Comparison of ENCODE assay signal across 1 cellular context in the genomic region with DNA sequence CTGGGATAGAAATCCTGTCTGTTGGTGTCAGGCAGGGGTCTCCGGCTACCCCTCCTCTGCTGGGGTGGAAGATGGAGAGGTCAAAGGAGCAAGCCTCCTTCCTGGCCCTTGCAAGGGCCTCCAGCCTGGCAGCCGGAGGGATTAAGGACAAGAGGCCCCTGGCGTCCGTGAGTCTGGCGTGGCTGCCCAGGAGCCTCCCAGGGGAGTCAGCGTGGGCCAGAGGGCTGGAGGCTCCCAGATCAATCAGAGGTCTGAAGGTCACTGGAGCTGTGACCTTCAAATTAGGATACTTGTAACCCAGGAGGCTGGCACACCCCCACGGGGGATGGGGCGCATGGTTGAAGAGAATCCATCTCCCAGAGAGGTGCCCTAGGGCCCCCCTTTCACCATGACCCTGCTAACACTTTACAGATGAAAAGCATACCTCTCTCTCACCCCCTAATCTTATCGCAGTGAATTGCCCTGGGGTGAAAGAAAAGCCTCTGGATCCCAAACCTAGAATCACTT.
TF ChIP-seq lines count a peak whose summit lies in the region.

No MANE protein-coding gene starts in this region.

TF ChIP-seq in HepG2, 621 proteins besides CTCF, POLR2A, EP300 and RAD21 (continued from another document and continues in another):
- TF ChIP-seq, protein P1, sequence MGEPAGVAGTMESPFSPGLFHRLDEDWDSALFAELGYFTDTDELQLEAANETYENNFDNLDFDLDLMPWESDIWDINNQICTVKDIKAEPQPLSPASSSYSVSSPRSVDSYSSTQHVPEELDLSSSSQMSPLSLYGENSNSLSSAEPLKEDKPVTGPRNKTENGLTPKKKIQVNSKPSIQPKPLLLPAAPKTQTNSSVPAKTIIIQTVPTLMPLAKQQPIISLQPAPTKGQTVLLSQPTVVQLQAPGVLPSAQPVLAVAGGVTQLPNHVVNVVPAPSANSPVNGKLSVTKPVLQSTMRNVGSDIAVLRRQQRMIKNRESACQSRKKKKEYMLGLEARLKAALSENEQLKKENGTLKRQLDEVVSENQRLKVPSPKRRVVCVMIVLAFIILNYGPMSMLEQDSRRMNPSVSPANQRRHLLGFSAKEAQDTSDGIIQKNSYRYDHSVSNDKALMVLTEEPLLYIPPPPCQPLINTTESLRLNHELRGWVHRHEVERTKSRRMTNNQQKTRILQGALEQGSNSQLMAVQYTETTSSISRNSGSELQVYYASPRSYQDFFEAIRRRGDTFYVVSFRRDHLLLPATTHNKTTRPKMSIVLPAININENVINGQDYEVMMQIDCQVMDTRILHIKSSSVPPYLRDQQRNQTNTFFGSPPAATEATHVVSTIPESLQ (CRISPR knock-in tag; conservative IDR thresholded peaks at IDR 0.05): no peak
- TF ChIP-seq, protein P2, sequence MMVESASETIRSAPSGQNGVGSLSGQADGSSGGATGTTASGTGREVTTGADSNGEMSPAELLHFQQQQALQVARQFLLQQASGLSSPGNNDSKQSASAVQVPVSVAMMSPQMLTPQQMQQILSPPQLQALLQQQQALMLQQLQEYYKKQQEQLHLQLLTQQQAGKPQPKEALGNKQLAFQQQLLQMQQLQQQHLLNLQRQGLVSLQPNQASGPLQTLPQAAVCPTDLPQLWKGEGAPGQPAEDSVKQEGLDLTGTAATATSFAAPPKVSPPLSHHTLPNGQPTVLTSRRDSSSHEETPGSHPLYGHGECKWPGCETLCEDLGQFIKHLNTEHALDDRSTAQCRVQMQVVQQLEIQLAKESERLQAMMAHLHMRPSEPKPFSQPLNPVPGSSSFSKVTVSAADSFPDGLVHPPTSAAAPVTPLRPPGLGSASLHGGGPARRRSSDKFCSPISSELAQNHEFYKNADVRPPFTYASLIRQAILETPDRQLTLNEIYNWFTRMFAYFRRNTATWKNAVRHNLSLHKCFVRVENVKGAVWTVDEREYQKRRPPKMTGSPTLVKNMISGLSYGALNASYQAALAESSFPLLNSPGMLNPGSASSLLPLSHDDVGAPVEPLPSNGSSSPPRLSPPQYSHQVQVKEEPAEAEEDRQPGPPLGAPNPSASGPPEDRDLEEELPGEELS (CRISPR knock-in tag; IDR thresholded peaks at IDR 0.05): peak; percentile 62
- TF ChIP-seq TEAD2 (CRISPR knock-in tag; IDR thresholded peaks at IDR 0.05) (no peak), HNF4A (CRISPR knock-in tag; IDR thresholded peaks at IDR 0.05) (peak; percentile 70), LCORL (IDR thresholded peaks at IDR 0.05) (no peak), LCORL (CRISPR knock-in tag; IDR thresholded peaks at IDR 0.05) (peak; percentile 68), TARDBP (CRISPR knock-in tag; IDR thresholded peaks at IDR 0.05) (no peak), GATAD2A (CRISPR knock-in tag; IDR thresholded peaks at IDR 0.05) (peak; percentile 91), SP140L (CRISPR knock-in tag; IDR thresholded peaks at IDR 0.05; ENCODE audit: borderline replicate concordance) (no peak), EED (CRISPR knock-in tag; IDR thresholded peaks at IDR 0.05) (no peak), KDM1A (CRISPR knock-in tag; IDR thresholded peaks at IDR 0.05) (no peak), ZNF780A (CRISPR knock-in tag; IDR thresholded peaks at IDR 0.05) (no peak), ZNF550 (CRISPR knock-in tag; IDR thresholded peaks at IDR 0.05; ENCODE audit: borderline replicate concordance) (no peak), NAIF1 (CRISPR knock-in tag; IDR thresholded peaks at IDR 0.05; ENCODE audit: borderline replicate concordance) (peak; percentile 57; the same call in 1 of the 2 replicates), MZF1 (CRISPR knock-in tag; IDR thresholded peaks at IDR 0.05; ENCODE audit: borderline replicate concordance) (no peak), ZNF768 (CRISPR knock-in tag; IDR thresholded peaks at IDR 0.05) (peak; percentile 27; the same call in 1 of the 2 replicates), ZNF3 (CRISPR knock-in tag; IDR thresholded peaks at IDR 0.05) (no peak), CCAR2 (optimal IDR thresholded peaks at IDR 0.05; ENCODE audit: low read depth, low read length) (no peak), TOE1 (CRISPR knock-in tag; IDR thresholded peaks at IDR 0.05) (no peak), ZNF350 (CRISPR knock-in tag; IDR thresholded peaks at IDR 0.05; ENCODE audit: borderline replicate concordance, low read depth) (no peak), ZSCAN29 (CRISPR knock-in tag; conservative IDR thresholded peaks at IDR 0.05) (no peak), FOSL1 (CRISPR knock-in tag; IDR thresholded peaks at IDR 0.05; ENCODE audit: borderline replicate concordance) (no peak), ZNF737 (CRISPR knock-in tag; IDR thresholded peaks at IDR 0.05; ENCODE audit: borderline replicate concordance) (no peak), SOX13 (IDR thresholded peaks at IDR 0.05) (0 out of 2 replicates have a peak, but pooled peaks have one; percentile 6), SOX13 (CRISPR knock-in tag; conservative IDR thresholded peaks at IDR 0.05 in 1 of 2, IDR thresholded peaks at IDR 0.05 in 1 of 2) (no peak; a peak in 2 of 4 replicates), MXD4 (CRISPR knock-in tag; IDR thresholded peaks at IDR 0.05) (no peak), MYNN (CRISPR knock-in tag; IDR thresholded peaks at IDR 0.05; ENCODE audit: low read depth) (no peak), SRSF1 (optimal IDR thresholded peaks at IDR 0.05; ENCODE audit: low read depth, low read length) (no peak), NCOA5 (CRISPR knock-in tag; IDR thresholded peaks at IDR 0.05) (no peak), SCMH1 (CRISPR knock-in tag; IDR thresholded peaks at IDR 0.05; ENCODE audit: borderline replicate concordance) (no peak), NRL (CRISPR knock-in tag; IDR thresholded peaks at IDR 0.05; ENCODE audit: borderline replicate concordance) (no peak), TCF12 (IDR thresholded peaks at IDR 0.05) (no peak), TCF12 (CRISPR knock-in tag; IDR thresholded peaks at IDR 0.05) (no peak), SPEN (CRISPR knock-in tag; IDR thresholded peaks at IDR 0.05; ENCODE audit: low read depth) (0 out of 2 replicates have a peak, but pooled peaks have one; percentile 22), ZKSCAN8 (CRISPR knock-in tag; IDR thresholded peaks at IDR 0.05; ENCODE audit: borderline replicate concordance) (no peak), SMYD3 (CRISPR knock-in tag; IDR thresholded peaks at IDR 0.05) (no peak), ZNF20 (CRISPR knock-in tag; IDR thresholded peaks at IDR 0.05) (no peak), HES4 (CRISPR knock-in tag; IDR thresholded peaks at IDR 0.05; ENCODE audit: borderline replicate concordance) (no peak), GLI4 (CRISPR knock-in tag; IDR thresholded peaks at IDR 0.05; ENCODE audit: borderline replicate concordance) (no peak), TAF1 (CRISPR knock-in tag; IDR thresholded peaks at IDR 0.05) (no peak), ZNF777 (CRISPR knock-in tag; IDR thresholded peaks at IDR 0.05) (no peak), ZMYM2 (CRISPR knock-in tag; IDR thresholded peaks at IDR 0.05) (no peak)
- TF ChIP-seq, protein P3, sequence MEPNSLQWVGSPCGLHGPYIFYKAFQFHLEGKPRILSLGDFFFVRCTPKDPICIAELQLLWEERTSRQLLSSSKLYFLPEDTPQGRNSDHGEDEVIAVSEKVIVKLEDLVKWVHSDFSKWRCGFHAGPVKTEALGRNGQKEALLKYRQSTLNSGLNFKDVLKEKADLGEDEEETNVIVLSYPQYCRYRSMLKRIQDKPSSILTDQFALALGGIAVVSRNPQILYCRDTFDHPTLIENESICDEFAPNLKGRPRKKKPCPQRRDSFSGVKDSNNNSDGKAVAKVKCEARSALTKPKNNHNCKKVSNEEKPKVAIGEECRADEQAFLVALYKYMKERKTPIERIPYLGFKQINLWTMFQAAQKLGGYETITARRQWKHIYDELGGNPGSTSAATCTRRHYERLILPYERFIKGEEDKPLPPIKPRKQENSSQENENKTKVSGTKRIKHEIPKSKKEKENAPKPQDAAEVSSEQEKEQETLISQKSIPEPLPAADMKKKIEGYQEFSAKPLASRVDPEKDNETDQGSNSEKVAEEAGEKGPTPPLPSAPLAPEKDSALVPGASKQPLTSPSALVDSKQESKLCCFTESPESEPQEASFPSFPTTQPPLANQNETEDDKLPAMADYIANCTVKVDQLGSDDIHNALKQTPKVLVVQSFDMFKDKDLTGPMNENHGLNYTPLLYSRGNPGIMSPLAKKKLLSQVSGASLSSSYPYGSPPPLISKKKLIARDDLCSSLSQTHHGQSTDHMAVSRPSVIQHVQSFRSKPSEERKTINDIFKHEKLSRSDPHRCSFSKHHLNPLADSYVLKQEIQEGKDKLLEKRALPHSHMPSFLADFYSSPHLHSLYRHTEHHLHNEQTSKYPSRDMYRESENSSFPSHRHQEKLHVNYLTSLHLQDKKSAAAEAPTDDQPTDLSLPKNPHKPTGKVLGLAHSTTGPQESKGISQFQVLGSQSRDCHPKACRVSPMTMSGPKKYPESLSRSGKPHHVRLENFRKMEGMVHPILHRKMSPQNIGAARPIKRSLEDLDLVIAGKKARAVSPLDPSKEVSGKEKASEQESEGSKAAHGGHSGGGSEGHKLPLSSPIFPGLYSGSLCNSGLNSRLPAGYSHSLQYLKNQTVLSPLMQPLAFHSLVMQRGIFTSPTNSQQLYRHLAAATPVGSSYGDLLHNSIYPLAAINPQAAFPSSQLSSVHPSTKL (CRISPR knock-in tag; IDR thresholded peaks at IDR 0.05): peak; percentile 83
- TF ChIP-seq, protein P4, sequence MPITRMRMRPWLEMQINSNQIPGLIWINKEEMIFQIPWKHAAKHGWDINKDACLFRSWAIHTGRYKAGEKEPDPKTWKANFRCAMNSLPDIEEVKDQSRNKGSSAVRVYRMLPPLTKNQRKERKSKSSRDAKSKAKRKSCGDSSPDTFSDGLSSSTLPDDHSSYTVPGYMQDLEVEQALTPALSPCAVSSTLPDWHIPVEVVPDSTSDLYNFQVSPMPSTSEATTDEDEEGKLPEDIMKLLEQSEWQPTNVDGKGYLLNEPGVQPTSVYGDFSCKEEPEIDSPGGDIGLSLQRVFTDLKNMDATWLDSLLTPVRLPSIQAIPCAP (CRISPR knock-in tag; IDR thresholded peaks at IDR 0.05; ENCODE audit: low read depth): 0 out of 2 replicates have a peak, but pooled peaks have one; percentile 29
- TF ChIP-seq, protein P5, sequence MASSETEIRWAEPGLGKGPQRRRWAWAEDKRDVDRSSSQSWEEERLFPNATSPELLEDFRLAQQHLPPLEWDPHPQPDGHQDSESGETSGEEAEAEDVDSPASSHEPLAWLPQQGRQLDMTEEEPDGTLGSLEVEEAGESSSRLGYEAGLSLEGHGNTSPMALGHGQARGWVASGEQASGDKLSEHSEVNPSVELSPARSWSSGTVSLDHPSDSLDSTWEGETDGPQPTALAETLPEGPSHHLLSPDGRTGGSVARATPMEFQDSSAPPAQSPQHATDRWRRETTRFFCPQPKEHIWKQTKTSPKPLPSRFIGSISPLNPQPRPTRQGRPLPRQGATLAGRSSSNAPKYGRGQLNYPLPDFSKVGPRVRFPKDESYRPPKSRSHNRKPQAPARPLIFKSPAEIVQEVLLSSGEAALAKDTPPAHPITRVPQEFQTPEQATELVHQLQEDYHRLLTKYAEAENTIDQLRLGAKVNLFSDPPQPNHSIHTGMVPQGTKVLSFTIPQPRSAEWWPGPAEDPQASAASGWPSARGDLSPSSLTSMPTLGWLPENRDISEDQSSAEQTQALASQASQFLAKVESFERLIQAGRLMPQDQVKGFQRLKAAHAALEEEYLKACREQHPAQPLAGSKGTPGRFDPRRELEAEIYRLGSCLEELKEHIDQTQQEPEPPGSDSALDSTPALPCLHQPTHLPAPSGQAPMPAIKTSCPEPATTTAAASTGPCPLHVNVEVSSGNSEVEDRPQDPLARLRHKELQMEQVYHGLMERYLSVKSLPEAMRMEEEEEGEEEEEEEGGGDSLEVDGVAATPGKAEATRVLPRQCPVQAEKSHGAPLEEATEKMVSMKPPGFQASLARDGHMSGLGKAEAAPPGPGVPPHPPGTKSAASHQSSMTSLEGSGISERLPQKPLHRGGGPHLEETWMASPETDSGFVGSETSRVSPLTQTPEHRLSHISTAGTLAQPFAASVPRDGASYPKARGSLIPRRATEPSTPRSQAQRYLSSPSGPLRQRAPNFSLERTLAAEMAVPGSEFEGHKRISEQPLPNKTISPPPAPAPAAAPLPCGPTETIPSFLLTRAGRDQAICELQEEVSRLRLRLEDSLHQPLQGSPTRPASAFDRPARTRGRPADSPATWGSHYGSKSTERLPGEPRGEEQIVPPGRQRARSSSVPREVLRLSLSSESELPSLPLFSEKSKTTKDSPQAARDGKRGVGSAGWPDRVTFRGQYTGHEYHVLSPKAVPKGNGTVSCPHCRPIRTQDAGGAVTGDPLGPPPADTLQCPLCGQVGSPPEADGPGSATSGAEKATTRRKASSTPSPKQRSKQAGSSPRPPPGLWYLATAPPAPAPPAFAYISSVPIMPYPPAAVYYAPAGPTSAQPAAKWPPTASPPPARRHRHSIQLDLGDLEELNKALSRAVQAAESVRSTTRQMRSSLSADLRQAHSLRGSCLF (CRISPR knock-in tag; IDR thresholded peaks at IDR 0.05; ENCODE audit: borderline replicate concordance): no peak
- TF ChIP-seq, protein P6, sequence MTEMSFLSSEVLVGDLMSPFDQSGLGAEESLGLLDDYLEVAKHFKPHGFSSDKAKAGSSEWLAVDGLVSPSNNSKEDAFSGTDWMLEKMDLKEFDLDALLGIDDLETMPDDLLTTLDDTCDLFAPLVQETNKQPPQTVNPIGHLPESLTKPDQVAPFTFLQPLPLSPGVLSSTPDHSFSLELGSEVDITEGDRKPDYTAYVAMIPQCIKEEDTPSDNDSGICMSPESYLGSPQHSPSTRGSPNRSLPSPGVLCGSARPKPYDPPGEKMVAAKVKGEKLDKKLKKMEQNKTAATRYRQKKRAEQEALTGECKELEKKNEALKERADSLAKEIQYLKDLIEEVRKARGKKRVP (CRISPR knock-in tag; IDR thresholded peaks at IDR 0.05): peak in 1 of 2 experiments; percentile 41; a peak in 1 of 4 replicates
- TF ChIP-seq, protein P7, sequence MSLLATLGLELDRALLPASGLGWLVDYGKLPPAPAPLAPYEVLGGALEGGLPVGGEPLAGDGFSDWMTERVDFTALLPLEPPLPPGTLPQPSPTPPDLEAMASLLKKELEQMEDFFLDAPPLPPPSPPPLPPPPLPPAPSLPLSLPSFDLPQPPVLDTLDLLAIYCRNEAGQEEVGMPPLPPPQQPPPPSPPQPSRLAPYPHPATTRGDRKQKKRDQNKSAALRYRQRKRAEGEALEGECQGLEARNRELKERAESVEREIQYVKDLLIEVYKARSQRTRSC (CRISPR knock-in tag; IDR thresholded peaks at IDR 0.05; ENCODE audit: low read depth): no peak
- TF ChIP-seq, protein P8, sequence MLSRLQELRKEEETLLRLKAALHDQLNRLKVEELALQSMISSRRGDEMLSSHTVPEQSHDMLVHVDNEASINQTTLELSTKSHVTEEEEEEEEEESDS (CRISPR knock-in tag; IDR thresholded peaks at IDR 0.05; ENCODE audit: borderline replicate concordance): no peak
